8 cellular contexts compared by ENCODE assay signal in the genomic region with DNA sequence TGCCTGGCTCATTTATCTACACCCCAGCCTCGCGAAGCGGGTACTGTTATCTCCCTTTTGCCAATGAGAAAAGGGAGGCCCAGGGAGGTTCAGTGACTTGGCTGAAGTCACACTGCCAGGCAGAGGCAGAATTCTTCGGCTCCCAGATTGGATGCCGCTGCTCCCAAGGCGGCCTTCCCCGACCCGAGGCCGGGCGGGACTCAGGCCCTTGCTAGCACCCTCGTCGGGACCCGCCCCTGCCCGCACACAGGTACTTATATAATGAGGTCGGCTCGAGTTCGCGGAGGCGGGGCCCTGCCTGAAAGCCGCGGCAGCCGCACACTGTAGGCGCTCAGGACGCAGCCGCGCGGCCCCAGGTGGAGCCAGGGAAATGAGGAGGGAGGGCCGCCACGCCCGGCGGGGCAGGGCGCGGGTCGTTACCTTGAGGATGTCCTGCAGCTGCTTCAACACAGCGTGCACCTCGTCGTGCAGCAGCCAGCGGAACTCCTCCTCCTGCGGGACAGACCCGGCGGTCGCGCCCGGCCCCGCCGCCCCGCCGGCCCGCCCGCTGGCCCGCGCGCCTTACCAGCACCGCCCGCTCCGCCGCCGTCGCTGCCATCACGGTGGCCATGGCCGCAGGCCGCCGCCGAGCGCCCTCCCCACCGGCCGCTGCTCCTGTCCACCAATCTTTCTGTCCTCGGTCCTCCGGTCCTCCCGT. TPM values are rescaled to one million over a fixed set of nuclear protein-coding genes. Genes with fewer than 3 reads are reported as not detected.
A peak's percentile ranks its signal among the peaks of the same experiment; 100 is the strongest.
DNase-seq lines count a peak whose midpoint lies in the region; TF ChIP-seq lines count a peak whose summit lies in the region.

A gene with protein sequence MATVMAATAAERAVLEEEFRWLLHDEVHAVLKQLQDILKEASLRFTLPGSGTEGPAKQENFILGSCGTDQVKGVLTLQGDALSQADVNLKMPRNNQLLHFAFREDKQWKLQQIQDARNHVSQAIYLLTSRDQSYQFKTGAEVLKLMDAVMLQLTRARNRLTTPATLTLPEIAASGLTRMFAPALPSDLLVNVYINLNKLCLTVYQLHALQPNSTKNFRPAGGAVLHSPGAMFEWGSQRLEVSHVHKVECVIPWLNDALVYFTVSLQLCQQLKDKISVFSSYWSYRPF (minus strand): TSS at position 672 of the 697 bp plus-strand sequence. CDS start 62 bp downstream, at position 610.

- intact Hi-C loops in testis (cut with DNase I; ENCODE audit: low total_unique reads) = no loop called here

- no peaks in the 10 kb centered on the region for H3K9me3 Mint-ChIP-seq in activated naive CD4-positive, alpha-beta T cell treated with anti-CD3 and anti-CD28 coated beads, Interleukin-2, amount 10 ng/mL, durations not matched to agents 7 days and 5 days

- H3K27me3 ChIP-seq in H7 (ENCODE audit: control insufficient read depth, insufficient read depth, low read length) = no peaks in the 10 kb centered on the region
- H3K27me3 ChIP-seq in SJCRH30 = no peaks in the 10 kb centered on the region
- H3K27me3 ChIP-seq in osteoblast (ENCODE audit: insufficient read depth, low read length) = no peaks in the 10 kb centered on the region
- H3K27me3 ChIP-seq in testis = no peaks in the 10 kb centered on the region

- H3K9me3 ChIP-seq in ES-I3 (ENCODE audit: control insufficient read depth, insufficient read depth, low read length) (no peaks in the 10 kb centered on the region), SJCRH30 (replicated peaks) (no peaks in the 10 kb centered on the region), osteoblast (ENCODE audit: low read depth, low read length) (no peaks in the 10 kb centered on the region), testis (no peaks in the 10 kb centered on the region)

- no peaks in the 10 kb centered on the region for H3K27me3 Mint-ChIP-seq in activated naive CD4-positive, alpha-beta T cell treated with anti-CD3 and anti-CD28 coated beads, Interleukin-2, amount 10 ng/mL, durations not matched to agents 7 days and 5 days

- CTCF ChIA-PET in activated naive CD4-positive, alpha-beta T cell treated with anti-CD3 and anti-CD28 coated beads, Interleukin-2, amount 10 ng/mL, durations not matched to agents 7 days and 5 days (lab: Charles Lee) = interaction anchor here (1.3 kb wide), 1 partner anchor 152 kb away, joined by 3 read pairs; no protein-coding TSS in a partner anchor

- peak within 1 kb of the TSS; percentile 84 for H3K4me2 ChIP-seq in osteoblast (ENCODE audit: insufficient read depth, low read length)

- H3K4me3 ChIP-seq in H7 (ENCODE audit: insufficient read depth, low read depth, low read length) (peak within 1 kb of the TSS; percentile 63), SJCRH30 (peak within 1 kb of the TSS; percentile 93), osteoblast (ENCODE audit: insufficient read depth, low read length) (peak within 1 kb of the TSS; percentile 84), testis (peak within 1 kb of the TSS; percentile 77 to 80)

- H3K79me2 ChIP-seq in osteoblast (ENCODE audit: insufficient read depth, low read length) = no peaks in the 10 kb centered on the region

- no peak for TF ChIP-seq POLR2A in testis (IDR thresholded peaks at IDR 0.05)

- no peaks in the 10 kb centered on the region; the same call in 1 of the 2 replicates for H3K36me3 ChIP-seq in ES-I3 (ENCODE audit: insufficient read depth, low read length)
- peaks cover 7% of the 10 kb centered on the region for H3K36me3 ChIP-seq in H7 (replicated peaks; ENCODE audit: control insufficient read depth, insufficient read depth, low read length)
- peaks cover 7% of the 10 kb centered on the region; the same call in 1 of the 2 replicates for H3K36me3 ChIP-seq in SJCRH30
- peaks cover 13% of the 10 kb centered on the region for H3K36me3 ChIP-seq in osteoblast (ENCODE audit: insufficient read depth, low read length)
- H3K36me3 ChIP-seq in testis (ENCODE audit: low read depth, missing control alignments) = no peaks in the 10 kb centered on the region

- H3K27ac Mint-ChIP-seq in activated naive CD4-positive, alpha-beta T cell treated with anti-CD3 and anti-CD28 coated beads, Interleukin-2, amount 10 ng/mL, durations not matched to agents 7 days and 5 days = peak within 1 kb of the TSS; percentile 89

- TF ChIP-seq CTCF in osteoblast (IDR thresholded peaks at IDR 0.05; ENCODE audit: extremely low read depth, low read depth, low read length) = no peak
- no peak for TF ChIP-seq CTCF in testis (IDR thresholded peaks at IDR 0.05)

- DNase-seq in H7 (peak; percentile 96), LoVo (ENCODE audit: low spot score) (peak; percentile 86), SJCRH30 (peak; percentile 57 to 59), glomerular visceral epithelial cell (ENCODE audit: extremely low spot score) (peak; percentile 75), osteoblast (ENCODE audit: insufficient read length, low spot score, missing footprints) (peak; percentile 96), testis (peak; percentile 86)
- DNase-seq in activated naive CD4-positive, alpha-beta T cell treated with anti-CD3 and anti-CD28 coated beads, Interleukin-2, amount 10 ng/mL, durations not matched to agents 7 days and 5 days = peak; percentile 92

- peak within 1 kb of the TSS; percentile 83 for H3K4me3 Mint-ChIP-seq in activated naive CD4-positive, alpha-beta T cell treated with anti-CD3 and anti-CD28 coated beads, Interleukin-2, amount 10 ng/mL, durations not matched to agents 7 days and 5 days

- peaks cover 27% of the 10 kb centered on the region for H3K4me1 Mint-ChIP-seq in activated naive CD4-positive, alpha-beta T cell treated with anti-CD3 and anti-CD28 coated beads, Interleukin-2, amount 10 ng/mL, durations not matched to agents 7 days and 5 days

- 0% methylated on average over 4 to 50 of the region's 70 CpGs for WGBS in testis, 2 donors

- no peaks in the 10 kb centered on the region for H4K20me1 ChIP-seq in osteoblast (ENCODE audit: insufficient read depth, low read length)

- H3K4me1 ChIP-seq in ES-I3 (ENCODE audit: insufficient read depth, low read length) (no peaks in the 10 kb centered on the region), SJCRH30 (peaks cover 16% of the 10 kb centered on the region), osteoblast (ENCODE audit: insufficient read depth, low read length) (peaks cover 11% of the 10 kb centered on the region), testis (peaks cover 12% of the 10 kb centered on the region)

- peak within 1 kb of the TSS; percentile 71 for H3K27ac ChIP-seq in SJCRH30
- H3K27ac ChIP-seq in osteoblast (ENCODE audit: low read depth, low read length) = peak within 1 kb of the TSS; percentile 33
- peak within 1 kb of the TSS; percentile 88 to 93 for H3K27ac ChIP-seq in testis

- peak within 1 kb of the TSS; percentile 81 for H2AFZ ChIP-seq in osteoblast (ENCODE audit: low read length)

- H3K9ac ChIP-seq in ES-I3 (ENCODE audit: low read depth, low read length) = peak within 1 kb of the TSS; percentile 44

- H3K36me3 Mint-ChIP-seq in activated naive CD4-positive, alpha-beta T cell treated with anti-CD3 and anti-CD28 coated beads, Interleukin-2, amount 10 ng/mL, durations not matched to agents 7 days and 5 days = peaks cover 17% of the 10 kb centered on the region

RNA-seq across cellular contexts. Expression of the gene that starts here (rescaled TPM):
- 26.4 and 37.0 TPM in 2 replicates for total RNA-seq in H7 (2014; rRNA removed; shearing (Covaris generic))
- 15.1 and 20.5 TPM in 2 replicates for total RNA-seq in SJCRH30 (2014; rRNA removed; shearing (Covaris generic))
- total RNA-seq in osteoblast (15.9 and 17.1 TPM in 2 replicates), testis (10 to 100 TPM; 30.0 to 37.0 TPM)
- 27.3 TPM for polyA plus RNA-seq in testis (ENCODE audit: insufficient read depth, low read depth, low replicate concordance)

Comparison
In these comparisons a context has a peak if more than half of its experiments do, and no peak if none do; other contexts are left out.
1. Peak in every context shown above with its lines: DNase-seq, H3K4me3 ChIP-seq and H3K27ac ChIP-seq.
2. H3K27ac ChIP-seq: peak in every context shown above with its lines; median percentile 90 in testis; 71 in SJCRH30; 33 in osteoblast.